ENCODE assay signal across 21 cellular contexts in the genomic region with DNA sequence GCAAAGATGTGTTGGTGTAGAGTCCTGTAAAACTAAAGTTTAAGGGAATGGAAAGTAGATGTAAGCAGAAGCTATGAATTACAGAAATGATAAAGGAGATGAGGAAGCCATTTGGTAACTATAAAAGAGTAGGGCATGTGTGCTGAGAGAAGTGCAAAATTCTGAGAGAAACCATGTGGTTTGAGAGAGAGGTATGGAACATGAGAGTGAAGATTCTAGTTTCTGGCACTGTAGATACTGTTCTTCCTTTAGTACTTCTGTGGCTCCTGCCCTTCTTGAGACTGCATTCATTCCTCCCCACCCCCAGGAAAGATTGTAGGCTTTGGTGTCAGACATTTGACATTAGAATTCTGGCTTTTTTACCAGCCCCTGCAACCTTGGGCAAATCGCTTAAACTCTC.
"Had no signal": no experiment of that assay in that cellular context is flagged by ENCODE, and none has a peak within 500 bp of the region (broad histone marks: within the 10 kb centered on the region; RNA-seq: fewer than 3 reads in every experiment).

No MANE protein-coding gene starts in this region.

- DNase-seq: Kasumi-1; KG1; MM.1S; NCI-H1092 treated with DMSO at 0.1 percent for 48 hours; NCI-H1436; NCI-H187; NCI-H2029; NCI-H2081 treated with DMSO at 0.1 percent for 48 hours; NCI-H2171; NCI-H226; NCI-H446; NCI-H510A; NCI-H524 treated with DMSO at 0.1 percent for 48 hours; NCI-H69; NCI-H774; NK-92 treated with Interleukin-12 subunit alpha and Interleukin-12 subunit beta, amount 100 ng/mL, for 24 hours; PC-3; SHP77 treated with DMSO at 0.1 percent for 48 hours; SJCRH30 had no signal

- H3K4me3 ChIP-seq: SJCRH30 had no signal

- ATAC-seq: Panc1, PC-3, Right ventricle myocardium inferior had no signal

- H3K4me1 ChIP-seq: SJCRH30 had no signal

- H3K27me3 ChIP-seq: SJCRH30 had no signal

- H3K27ac ChIP-seq: SJCRH30 had no signal

- H3K9me3 ChIP-seq: SJCRH30 had no signal
